Comparison of ENCODE assay signal across 27 cellular contexts in the genomic region with DNA sequence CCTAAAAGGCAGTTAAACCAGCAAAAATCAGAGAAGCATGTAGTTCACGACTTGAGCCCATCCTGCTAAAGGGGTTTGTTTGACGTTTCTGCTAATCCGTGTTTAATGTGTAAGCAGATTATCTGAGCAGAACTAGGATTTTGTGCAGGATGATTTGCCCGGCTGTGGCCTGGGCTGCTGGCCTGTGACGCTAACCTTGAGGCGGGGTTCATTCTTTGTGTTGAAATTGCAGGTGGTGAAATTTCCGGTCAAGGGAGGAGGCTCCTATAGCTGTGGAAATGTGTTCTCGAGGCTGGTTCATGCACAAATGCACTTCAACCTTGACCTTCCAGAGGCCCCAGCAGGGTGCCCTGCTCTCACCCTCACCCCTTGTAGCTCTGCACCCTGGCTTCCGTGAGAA.
DNase-seq lines count a peak whose midpoint lies in the region; ATAC-seq and TF ChIP-seq lines count a peak whose summit lies in the region.
"Had no signal": no experiment of that assay in that cellular context is flagged by ENCODE, and none has a peak within 500 bp of the region (broad histone marks: within the 10 kb centered on the region; RNA-seq: fewer than 3 reads in every experiment).

No MANE protein-coding gene starts in this region.

- ATAC-seq in lung (ENCODE audit: insufficient read depth, low FRiP score): peak; percentile 66
- ATAC-seq: GM12878; GM23338; natural killer cell treated with Interleukin-12 subunit alpha and Interleukin-12 subunit beta and Interleukin-15 and Interleukin-18, amount 100 ng/mL, for 72 hours; Panc1 had no signal

- H3K27ac ChIP-seq in HL-60 (replicated peaks) (peak overlapping the region; percentile 59), lung (ENCODE audit: low read depth in 1 of 2, low read length in 1 of 2) (no peak overlapping the region)
- H3K27ac ChIP-seq in CD8-positive, alpha-beta memory T cell (ENCODE audit: low read depth, low read length): no peak overlapping the region
- no peak overlapping the region for H3K27ac ChIP-seq in effector memory CD4-positive, alpha-beta T cell (ENCODE audit: insufficient read depth, low read length, poor library complexity, severe bottlenecking)
- H3K27ac ChIP-seq: tibial artery had no signal

- H3K9me3 ChIP-seq in adipocyte (ENCODE audit: control insufficient read depth, low read length) (peaks cover 4% of the 10 kb centered on the region), lung (ENCODE audit: control insufficient read depth in 2 of 2, insufficient read depth in 1 of 2, low read length in 1 of 2) (peaks cover 0 to 8% of the 10 kb centered on the region in 2 donors)
- no peaks in the 10 kb centered on the region for H3K9me3 ChIP-seq in CD8-positive, alpha-beta memory T cell (ENCODE audit: low read length)
- H3K9me3 ChIP-seq in effector memory CD4-positive, alpha-beta T cell (ENCODE audit: control insufficient read depth, low read length): no peaks in the 10 kb centered on the region

- no peaks in the 10 kb centered on the region for H3K36me3 ChIP-seq in adipocyte (ENCODE audit: control insufficient read depth, insufficient read depth, low read length, severe bottlenecking)
- no peaks in the 10 kb centered on the region for H3K36me3 ChIP-seq in lung (ENCODE audit: control insufficient read depth in 2 of 2, insufficient read depth in 2 of 2, low read length in 2 of 2)
- no peaks in the 10 kb centered on the region for H3K36me3 ChIP-seq in CD8-positive, alpha-beta memory T cell (ENCODE audit: insufficient read depth, low read length)
- no peaks in the 10 kb centered on the region for H3K36me3 ChIP-seq in effector memory CD4-positive, alpha-beta T cell (ENCODE audit: control insufficient read depth, insufficient read depth, low read length)
- H3K36me3 ChIP-seq: tibial artery had no signal

- H3K9me3 Mint-ChIP-seq in CD8-positive, alpha-beta memory T cell: no peaks in the 10 kb centered on the region
- H3K9me3 Mint-ChIP-seq: activated B cell treated with CpG ODN at 0.5 μM for 24 hours; activated CD4-positive, alpha-beta memory T cell treated with anti-CD3 and anti-CD28 coated beads for 36 hours; GM23338; natural killer cell treated with Interleukin-12 subunit alpha and Interleukin-12 subunit beta and Interleukin-15 and Interleukin-18, amount 100 ng/mL, for 72 hours had no signal

- WGBS in lung, 2 donors: 24 to 48% methylated on average over 9 of the region's 9 CpGs

- peaks cover 0 to 5% (median 2%) of the 10 kb centered on the region in 3 donors for H3K4me1 Mint-ChIP-seq in CD8-positive, alpha-beta memory T cell
- H3K4me1 Mint-ChIP-seq: activated B cell treated with CpG ODN at 0.5 μM for 24 hours; CD4-positive, CD25-positive, alpha-beta regulatory T cell had no signal

- peak overlapping the region in 1 of 8 donors; percentile 38 for H3K27ac Mint-ChIP-seq in CD8-positive, alpha-beta memory T cell
- H3K27ac Mint-ChIP-seq: activated B cell treated with CpG ODN at 0.5 μM for 24 hours; activated CD4-positive, alpha-beta memory T cell treated with anti-CD3 and anti-CD28 coated beads for 36 hours; CD4-positive, CD25-positive, alpha-beta regulatory T cell; GM23338; natural killer cell treated with Interleukin-12 subunit alpha and Interleukin-12 subunit beta and Interleukin-15 and Interleukin-18, amount 100 ng/mL, for 72 hours had no signal

- peak overlapping the region; percentile 11 for H3K9ac ChIP-seq in adipocyte (ENCODE audit: low read length)

- H3K4me1 ChIP-seq in adipocyte (ENCODE audit: control insufficient read depth, insufficient read depth, low read length) (peaks cover 27% of the 10 kb centered on the region), lung (ENCODE audit: control insufficient read depth in 2 of 2, insufficient read depth in 2 of 2, low read length in 2 of 2) (peaks cover 0 to 4% of the 10 kb centered on the region in 2 donors)
- no peaks in the 10 kb centered on the region for H3K4me1 ChIP-seq in CD8-positive, alpha-beta memory T cell (ENCODE audit: insufficient read depth, low read length)
- no peaks in the 10 kb centered on the region for H3K4me1 ChIP-seq in effector memory CD4-positive, alpha-beta T cell (ENCODE audit: control insufficient read depth, insufficient read depth, low read length, poor library complexity, severe bottlenecking)
- H3K4me1 ChIP-seq: tibial artery had no signal

- H3K4me3 Mint-ChIP-seq in CD8-positive, alpha-beta memory T cell: no peak overlapping the region
- H3K4me3 Mint-ChIP-seq: activated B cell treated with CpG ODN at 0.5 μM for 24 hours; activated CD4-positive, alpha-beta memory T cell treated with anti-CD3 and anti-CD28 coated beads for 36 hours; CD4-positive, CD25-positive, alpha-beta regulatory T cell; GM23338; natural killer cell treated with Interleukin-12 subunit alpha and Interleukin-12 subunit beta and Interleukin-15 and Interleukin-18, amount 100 ng/mL, for 72 hours had no signal

- POLR2A ChIA-PET in CD8-positive, alpha-beta memory T cell (lab: Charles Lee): no interaction called here

- CTCF ChIA-PET in CD8-positive, alpha-beta memory T cell (lab: Charles Lee): no interaction called here

- DNase-seq in HL-60 (ENCODE audit: low read depth in 1 of 2, low spot score in 1 of 2) (peak; percentile 89 to 91), NCI-H82 (lab: John Stamatoyannopoulos, UW) (peak; percentile 85), adipocyte (ENCODE audit: low read depth) (no peak), lung (ENCODE audit: low spot score) (peak; percentile 71), EL (no peak)
- no peak for DNase-seq in CD8-positive, alpha-beta memory T cell
- DNase-seq in activated CD4-positive, alpha-beta T cell treated with anti-CD3 and anti-CD28 coated beads for 4 hours: no peak
- DNase-seq in effector memory CD4-positive, alpha-beta T cell: no peak
- DNase-seq: activated B cell treated with CpG ODN at 0.5 μM for 24 hours; activated CD4-positive, alpha-beta memory T cell treated with anti-CD3 and anti-CD28 coated beads for 36 hours; activated naive CD4-positive, alpha-beta T cell treated with Interleukin-2 at 50 U/mL for 16 hours; anterior cingulate cortex; CD4-positive, CD25-positive, alpha-beta regulatory T cell; DMS53; erythroblast; foreskin melanocyte; hypothalamus; Karpas-422; NCI-H2107; NCI-H526; stimulated activated CD4-positive, alpha-beta T cell treated with anti-CD3 and anti-CD28 coated beads, Interleukin-2, amount 100 ng/mL, for 48 hours; stimulated activated naive CD4-positive, alpha-beta T cell treated with Interleukin-2 at 50 U/mL for 16 hours; tibial artery had no signal

- no peaks in the 10 kb centered on the region for H3K36me3 Mint-ChIP-seq in CD8-positive, alpha-beta memory T cell
- H3K36me3 Mint-ChIP-seq: activated CD4-positive, alpha-beta memory T cell treated with anti-CD3 and anti-CD28 coated beads for 36 hours; CD4-positive, CD25-positive, alpha-beta regulatory T cell; natural killer cell treated with Interleukin-12 subunit alpha and Interleukin-12 subunit beta and Interleukin-15 and Interleukin-18, amount 100 ng/mL, for 72 hours had no signal

- no peak for TF ChIP-seq CTCF in HL-60 (IDR thresholded peaks at IDR 0.05; ENCODE audit: insufficient read depth, low read length)
- TF ChIP-seq CTCF in lung (IDR thresholded peaks at IDR 0.05; ENCODE audit: control extremely low read depth, extremely low read depth): no peak

- H3K27me3 Mint-ChIP-seq in CD8-positive, alpha-beta memory T cell: peaks cover 0 to 5% of the 10 kb centered on the region in 2 donors
- H3K27me3 Mint-ChIP-seq: activated CD4-positive, alpha-beta memory T cell treated with anti-CD3 and anti-CD28 coated beads for 36 hours; natural killer cell treated with Interleukin-12 subunit alpha and Interleukin-12 subunit beta and Interleukin-15 and Interleukin-18, amount 100 ng/mL, for 72 hours had no signal

- H3K27me3 ChIP-seq in HL-60 (ENCODE audit: insufficient read depth, poor library complexity, severe bottlenecking) (no peaks in the 10 kb centered on the region), adipocyte (replicated peaks; ENCODE audit: control insufficient read depth, insufficient read depth, low read length) (peaks cover 6% of the 10 kb centered on the region), lung (ENCODE audit: control insufficient read depth, insufficient read depth) (no peaks in the 10 kb centered on the region)
- H3K27me3 ChIP-seq in CD8-positive, alpha-beta memory T cell (ENCODE audit: insufficient read depth, low read length, poor library complexity, severe bottlenecking): no peaks in the 10 kb centered on the region
- H3K27me3 ChIP-seq in effector memory CD4-positive, alpha-beta T cell (replicated peaks; ENCODE audit: control insufficient read depth, insufficient read depth, low read length, poor library complexity, severe bottlenecking): no peaks in the 10 kb centered on the region
- H3K27me3 ChIP-seq: tibial artery had no signal

- H3K4me3 ChIP-seq in HL-60 (replicated peaks; ENCODE audit: insufficient read depth, low read length) (no peak overlapping the region), adipocyte (ENCODE audit: low read length) (no peak overlapping the region), lung (no peak overlapping the region)
- H3K4me3 ChIP-seq in CD8-positive, alpha-beta memory T cell (ENCODE audit: low read length): no peak overlapping the region
- no peak overlapping the region for H3K4me3 ChIP-seq in effector memory CD4-positive, alpha-beta T cell (ENCODE audit: insufficient read depth, low read depth, low read length, poor library complexity, severe bottlenecking)
- H3K4me3 ChIP-seq: GM12878, GM23338, tibial artery had no signal

Comparison
In these comparisons a context has a peak if more than half of its experiments do, and no peak if none do; other contexts are left out.
1. DNase-seq: peak in HL-60 (2 of 2), NCI-H82 (single experiment) and lung (single experiment); none in adipocyte (single experiment), CD8-positive, alpha-beta memory T cell (0 of 5), activated CD4-positive, alpha-beta T cell treated with anti-CD3 and anti-CD28 coated beads for 4 hours (0 of 2), effector memory CD4-positive, alpha-beta T cell (0 of 3) and EL (single experiment).